17 cellular contexts compared by ENCODE assay signal in the genomic region with DNA sequence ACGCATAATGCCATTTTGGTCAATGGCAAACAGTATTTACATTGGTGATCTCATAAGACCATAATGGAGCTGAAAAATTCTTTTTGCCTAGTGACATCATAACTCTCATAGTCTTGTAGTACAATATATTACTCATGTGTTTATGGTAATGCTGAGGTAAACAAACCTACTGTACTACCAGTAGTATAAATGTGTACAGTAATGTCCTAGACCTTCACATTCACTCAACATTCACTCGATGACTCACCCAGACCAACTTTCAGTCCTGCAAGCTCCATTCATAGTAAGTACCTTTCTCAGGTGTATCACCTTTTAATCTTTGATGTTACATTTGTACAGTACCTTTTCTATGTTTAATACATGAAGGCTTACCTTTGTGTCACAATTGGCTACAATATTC.
"Had no signal": no experiment of that assay in that cellular context is flagged by ENCODE, and none has a peak within 500 bp of the region (broad histone marks: within the 10 kb centered on the region; RNA-seq: fewer than 3 reads in every experiment).

No MANE protein-coding gene starts in this region.

- H3K4me1 ChIP-seq: right atrium auricular region, testis had no signal

- FAIRE-seq: colon had no signal

- DNase-seq: effector memory CD8-positive, alpha-beta T cell; erythroblast; foreskin melanocyte; head of caudate nucleus; hippocampal formation; natural killer cell; posterior cingulate gyrus; sigmoid colon; stimulated activated CD4-positive, alpha-beta T cell treated with anti-CD3 and anti-CD28 coated beads, Interleukin-2, amount 100 ng/mL, for 24 hours; stimulated activated CD4-positive, alpha-beta T cell treated with anti-CD3 and anti-CD28 coated beads, Interleukin-4, amount 100 ng/mL, for 4 hours; stimulated activated naive B cell treated with anti-CD40 and anti-IgM and Interleukin-4, amounts not matched to agents 10 μg/mL and 1 μg/mL and 100 μg/mL, for 72 hours; stimulated activated naive CD8-positive, alpha-beta T cell treated with anti-CD3 and anti-CD28 coated beads, Interleukin-15, amount 100 ng/mL, for 72 hours; testis had no signal

- H3K4me3 ChIP-seq: right atrium auricular region, sigmoid colon, skin epidermis, testis, tibial nerve had no signal

- ATAC-seq: effector memory CD8-positive, alpha-beta T cell; natural killer cell; stimulated activated naive B cell treated with anti-CD40 and anti-IgM and Interleukin-4, amounts not matched to agents 10 μg/mL and 1 μg/mL and 100 μg/mL, for 72 hours; stimulated activated naive CD8-positive, alpha-beta T cell treated with anti-CD3 and anti-CD28 coated beads, Interleukin-15, amount 100 ng/mL, for 72 hours had no signal

- H3K9me3 ChIP-seq: right atrium auricular region, sigmoid colon, testis, tibial nerve had no signal

- H3K27ac ChIP-seq: right atrium auricular region, sigmoid colon, skin epidermis, testis, tibial nerve had no signal

- H3K36me3 ChIP-seq: right atrium auricular region, sigmoid colon, tibial nerve had no signal

- H3K27me3 ChIP-seq: right atrium auricular region, sigmoid colon, testis, tibial nerve had no signal
